Comparison of ENCODE assay signal across 6 cellular contexts in genomic region chr1:207049514-207049913, GRCh38.
A peak's percentile ranks its signal among the peaks of the same experiment; 100 is the strongest.
DNase-seq lines count a peak whose midpoint lies in the region; ATAC-seq and TF ChIP-seq lines count a peak whose summit lies in the region.

No MANE protein-coding gene starts in this region.

- no peak for DNase-seq in LNCaP clone FGC (ENCODE audit: low read depth)
- DNase-seq in coronary artery (ENCODE audit: low spot score): no peak
- no peak for DNase-seq in retinal pigment epithelial cell (ENCODE audit: low read depth)
- DNase-seq in NCI-H510A (lab: John Stamatoyannopoulos, UW): no peak
- no peak for DNase-seq in head of caudate nucleus

- ATAC-seq in GM18858 (IDR thresholded peaks at IDR 0.05; ENCODE audit: unreplicated experiment): no peak

- intact Hi-C loops in head of caudate nucleus (cut with DNase I): no loop called here

- TF ChIP-seq CTCF in LNCaP clone FGC (IDR thresholded peaks at IDR 0.05; ENCODE audit: control insufficient read depth, extremely low read depth, insufficient read depth): no peak
- no peak for TF ChIP-seq CTCF in coronary artery (IDR thresholded peaks at IDR 0.05)
- no peak for TF ChIP-seq CTCF in retinal pigment epithelial cell (conservative IDR thresholded peaks at IDR 0.05; ENCODE audit: low read depth, low read length)

- no peak overlapping the region for H3K27ac ChIP-seq in coronary artery

- H3K4me3 ChIP-seq in LNCaP clone FGC (ENCODE audit: low read depth, low read length) (peak overlapping the region; percentile 96), coronary artery (peak overlapping the region; percentile 96), retinal pigment epithelial cell (ENCODE audit: low read length) (peak overlapping the region; percentile 98)
